In genomic region chr6:22221211-22221610, GRCh38 we compare ENCODE assay signal across 29 cellular contexts.
A peak's percentile ranks its signal among the peaks of the same experiment; 100 is the strongest.
DNase-seq lines count a peak whose midpoint lies in the region; ATAC-seq, FAIRE-seq and TF ChIP-seq lines count a peak whose summit lies in the region.
"Had no signal": no experiment of that assay in that cellular context is flagged by ENCODE, and none has a peak within 500 bp of the region (broad histone marks: within the 10 kb centered on the region; RNA-seq: fewer than 3 reads in every experiment).

No MANE protein-coding gene starts in this region.

- H3K4me1 ChIP-seq in keratinocyte (ENCODE audit: control insufficient read depth, extremely low read depth, insufficient read depth, low read length): peaks cover 18% of the 10 kb centered on the region
- H3K4me1 ChIP-seq: ascending aorta, heart left ventricle, left lung, vagina had no signal

- peak overlapping the region; percentile 2 for H3K4me3 ChIP-seq in bronchial epithelial cell (ENCODE audit: low read depth, low read length)
- peak overlapping the region in 2 of 3 experiments; percentile 15 to 53 for H3K4me3 ChIP-seq in keratinocyte (ENCODE audit: control insufficient read depth in 2 of 3, extremely low read depth in 1 of 3, insufficient read depth in 2 of 3, low read depth in 1 of 3, low read length in 3 of 3)
- H3K4me3 ChIP-seq: ascending aorta, heart left ventricle, left lung, skin epidermis, thoracic aorta, vagina had no signal

- H3K27me3 Mint-ChIP-seq in Calu3 (ENCODE audit: unreplicated experiment): no peaks in the 10 kb centered on the region
- H3K27me3 Mint-ChIP-seq: activated naive CD8-positive, alpha-beta T cell treated with anti-CD3 and anti-CD28 coated beads for 36 hours; CD4-positive, alpha-beta T cell; stimulated activated naive CD8-positive, alpha-beta T cell treated with anti-CD3 and anti-CD28 coated beads, Interleukin-15, Interleukin-2, amounts not matched to agents 100 ng/mL and 50 ng/mL, for 24 hours had no signal

- no peaks in the 10 kb centered on the region for H3K36me3 Mint-ChIP-seq in Calu3 (ENCODE audit: insufficient read depth, unreplicated experiment)
- H3K36me3 Mint-ChIP-seq: activated naive CD8-positive, alpha-beta T cell treated with anti-CD3 and anti-CD28 coated beads for 36 hours; naive thymus-derived CD8-positive, alpha-beta T cell had no signal

- H3K4me2 ChIP-seq in keratinocyte (ENCODE audit: control insufficient read depth, extremely low read depth, insufficient read depth, low read depth, low read length): peak overlapping the region; percentile 84
- H3K4me2 ChIP-seq: KMS-11, SK-N-SH had no signal

- peak overlapping the region; percentile 72 for H3K27ac ChIP-seq in keratinocyte (ENCODE audit: control insufficient read depth, insufficient read depth, low read length)
- H3K27ac ChIP-seq: ascending aorta, heart left ventricle, KMS-11, left lung, skin epidermis, thoracic aorta, vagina had no signal

- FAIRE-seq in bronchial epithelial cell (lab: Jason Lieb, UNC) (no peak), keratinocyte (lab: Jason Lieb, UNC) (peak; percentile 83)
- FAIRE-seq: GM12891 had no signal

- in situ Hi-C loops in KBM-7 (cut with MboI; ENCODE audit: low pct_unique_long_range_greater_than_20kb, low sequenced_read_pairs): no loop called here

- H3K27me3 ChIP-seq in bronchial epithelial cell (ENCODE audit: control insufficient read depth, insufficient read depth, low read length) (no peaks in the 10 kb centered on the region), keratinocyte (ENCODE audit: control insufficient read depth, extremely low read depth, insufficient read depth, low read length) (no peaks in the 10 kb centered on the region)
- H3K27me3 ChIP-seq: ascending aorta, heart left ventricle, left lung, vagina had no signal

- no peaks in the 10 kb centered on the region for H3K9me3 ChIP-seq in keratinocyte (ENCODE audit: control insufficient read depth, low read depth, low read length)
- H3K9me3 ChIP-seq: ascending aorta, heart left ventricle, left lung, SK-N-SH, thoracic aorta, vagina had no signal

- H3K9me1 ChIP-seq in keratinocyte (ENCODE audit: control insufficient read depth, extremely low read depth, insufficient read depth, low read length): no peaks in the 10 kb centered on the region

- H3K4me3 Mint-ChIP-seq in Calu3 (ENCODE audit: low read depth, unreplicated experiment): peak overlapping the region; percentile 34
- H3K4me3 Mint-ChIP-seq: activated naive CD8-positive, alpha-beta T cell treated with anti-CD3 and anti-CD28 coated beads for 36 hours; CD4-positive, alpha-beta T cell; naive thymus-derived CD8-positive, alpha-beta T cell; stimulated activated naive CD8-positive, alpha-beta T cell treated with anti-CD3 and anti-CD28 coated beads, Interleukin-15, Interleukin-2, amounts not matched to agents 100 ng/mL and 50 ng/mL, for 24 hours had no signal

- no peaks in the 10 kb centered on the region for H3K79me2 ChIP-seq in keratinocyte (ENCODE audit: control insufficient read depth, insufficient read depth, low read length)

- peak overlapping the region; percentile 53 for H3K27ac Mint-ChIP-seq in Calu3 (ENCODE audit: unreplicated experiment)
- H3K27ac Mint-ChIP-seq: activated naive CD8-positive, alpha-beta T cell treated with anti-CD3 and anti-CD28 coated beads for 36 hours; CD4-positive, alpha-beta T cell; naive thymus-derived CD8-positive, alpha-beta T cell; stimulated activated naive CD8-positive, alpha-beta T cell treated with anti-CD3 and anti-CD28 coated beads, Interleukin-15, Interleukin-2, amounts not matched to agents 100 ng/mL and 50 ng/mL, for 24 hours had no signal

- ATAC-seq in HG02885 (IDR thresholded peaks at IDR 0.05; ENCODE audit: poor library complexity, unreplicated experiment): no peak
- ATAC-seq: heart left ventricle; left lung; naive thymus-derived CD8-positive, alpha-beta T cell had no signal

- peaks cover 13% of the 10 kb centered on the region for H3K4me1 Mint-ChIP-seq in Calu3 (ENCODE audit: low read depth, unreplicated experiment)
- H3K4me1 Mint-ChIP-seq: activated naive CD8-positive, alpha-beta T cell treated with anti-CD3 and anti-CD28 coated beads for 36 hours; naive thymus-derived CD8-positive, alpha-beta T cell had no signal

- no TSS peak for BruUV-seq in Calu3 (replicated peaks; lab: Mats Ljungman, UMichigan)

- H2AFZ ChIP-seq in keratinocyte (ENCODE audit: control insufficient read depth, low read length): peak overlapping the region; percentile 32

- intact Hi-C loops in Calu3 (cut with micrococcal nuclease; ENCODE audit: unreplicated experiment): loop anchor here (2.0 to 10.0 kb wide), 4 partner anchors 274 to 626 kb away; partner anchors contain the start of gene SOX4

- no peaks in the 10 kb centered on the region for H3K9me3 Mint-ChIP-seq in Calu3 (ENCODE audit: low read depth, unreplicated experiment)
- H3K9me3 Mint-ChIP-seq: activated naive CD8-positive, alpha-beta T cell treated with anti-CD3 and anti-CD28 coated beads for 36 hours; CD4-positive, alpha-beta T cell; naive thymus-derived CD8-positive, alpha-beta T cell; stimulated activated naive CD8-positive, alpha-beta T cell treated with anti-CD3 and anti-CD28 coated beads, Interleukin-15, Interleukin-2, amounts not matched to agents 100 ng/mL and 50 ng/mL, for 24 hours had no signal

- peak overlapping the region; percentile 57 for H3K9ac ChIP-seq in keratinocyte (ENCODE audit: control insufficient read depth, extremely low read depth, insufficient read depth, low read length)
- H3K9ac ChIP-seq: KMS-11, SK-N-SH had no signal

- H3K36me3 ChIP-seq in bronchial epithelial cell (ENCODE audit: control insufficient read depth, insufficient read depth, low read length) (no peaks in the 10 kb centered on the region), keratinocyte (ENCODE audit: control insufficient read depth in 2 of 2, extremely low read depth in 1 of 2, insufficient read depth in 2 of 2, low read length in 2 of 2) (no peaks in the 10 kb centered on the region)
- H3K36me3 ChIP-seq: ascending aorta, heart left ventricle, left lung, thoracic aorta, vagina had no signal

- peak; percentile 21 for DNase-seq in Calu3
- DNase-seq in LoVo (ENCODE audit: low spot score): peak; percentile 5
- DNase-seq in bronchial epithelial cell (ENCODE audit: low read depth): peak; percentile 77
- DNase-seq in keratinocyte (ENCODE audit: low read depth, low spot score): no peak
- no peak for DNase-seq in HK-2 (ENCODE audit: unreplicated experiment)
- no peak for DNase-seq in SKM-1 (lab: John Stamatoyannopoulos, UW; ENCODE audit: unreplicated experiment)
- DNase-seq in KBM-7: no peak
- DNase-seq: activated effector memory CD4-positive, alpha-beta T cell treated with anti-CD3 and anti-CD28 coated beads, Interleukin-2, amount 50 U/mL, for 16 hours; activated naive CD8-positive, alpha-beta T cell treated with anti-CD3 and anti-CD28 coated beads for 36 hours; CD4-positive, alpha-beta T cell; dermis blood vessel endothelial cell; EL; GOT3; heart left ventricle; left lung; naive thymus-derived CD8-positive, alpha-beta T cell; NCI-H146; NCI-H446 treated with DMSO at 0.1 percent for 48 hours; retina; SK-N-SH; T-helper 2 cell had no signal

- H4K20me1 ChIP-seq in keratinocyte (ENCODE audit: control insufficient read depth, extremely low read depth, insufficient read depth, low read length): no peaks in the 10 kb centered on the region

- TF ChIP-seq CTCF in Calu3 (IDR thresholded peaks at IDR 0.05; ENCODE audit: unreplicated experiment): no peak
- TF ChIP-seq CTCF in bronchial epithelial cell (IDR thresholded peaks at IDR 0.05; ENCODE audit: insufficient read depth, low read length, severe bottlenecking): no peak
- no peak for TF ChIP-seq CTCF in keratinocyte (optimal IDR thresholded peaks at IDR 0.05 in 1 of 3, IDR thresholded peaks at IDR 0.05 in 1 of 3, conservative IDR thresholded peaks at IDR 0.05 in 1 of 3; ENCODE audit: extremely low read depth in 1 of 3, insufficient read depth in 2 of 3, low read length in 3 of 3)

- dilution Hi-C loops in keratinocyte (cut with MboI; ENCODE audit: extremely low pct_ligation_motif_present, low sequenced_read_pairs): no loop called here

- CTCF ChIA-PET in Calu3 (lab: Charles Lee): interaction anchor here (0.9 to 1.4 kb wide), 3 partner anchors 14 to 628 kb away, joined by 3 read pairs; partner anchors contain the start of gene SOX4

Comparison
In these comparisons a context has a peak if more than half of its experiments do, and no peak if none do; other contexts are left out.
1. DNase-seq: peak in Calu3 (single experiment), LoVo (single experiment) and bronchial epithelial cell (single experiment); none in keratinocyte (single experiment), HK-2 (single experiment), SKM-1 (single experiment) and KBM-7 (single experiment).